1 cellular context compared by ENCODE assay signal in the genomic region with DNA sequence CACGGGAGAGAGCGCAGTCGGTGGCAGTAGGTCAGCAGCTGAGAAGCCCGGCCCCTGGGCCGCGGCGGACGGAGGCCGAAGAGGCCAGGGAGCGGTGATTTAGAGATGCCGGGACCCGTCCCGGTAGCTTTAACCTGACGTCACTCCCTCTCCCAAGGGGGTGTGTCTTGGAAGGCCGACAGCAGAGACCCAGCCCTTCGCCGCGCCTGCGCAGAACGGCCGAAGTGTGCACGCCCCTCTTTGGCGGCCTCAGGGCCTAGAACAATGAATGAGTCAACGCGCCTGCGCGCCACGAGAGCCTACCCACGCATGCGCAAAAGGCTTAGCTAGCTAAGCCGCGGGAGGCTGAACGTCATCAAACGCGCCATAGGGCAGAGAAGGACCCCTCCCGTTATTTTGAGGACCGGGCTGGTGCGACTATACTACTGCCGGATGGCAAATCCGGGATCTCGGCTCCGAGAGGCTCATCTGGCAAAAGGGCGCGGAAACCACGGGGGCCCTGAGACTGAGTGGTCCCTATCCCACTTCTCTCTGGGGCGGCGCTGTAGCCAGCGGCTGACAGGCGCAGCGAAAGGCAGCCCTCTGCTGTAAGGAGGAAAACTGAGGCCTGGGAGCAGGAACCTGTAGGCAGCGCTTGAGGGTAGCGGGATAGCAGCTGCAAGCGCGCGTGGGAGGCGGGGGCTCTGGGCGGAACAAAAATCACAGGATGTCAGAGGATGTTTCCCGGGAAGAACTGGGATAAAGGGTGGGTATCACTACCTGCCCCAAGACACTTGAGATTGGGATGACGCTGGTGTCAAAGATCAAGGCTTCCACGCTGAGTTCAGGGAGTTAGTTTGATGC.
A peak's percentile ranks its signal among the peaks of the same experiment; 100 is the strongest.
TF ChIP-seq lines count a peak whose summit lies in the region.

IRGQ (minus strand) TSS at position 136 of the 843 bp plus-strand sequence. CDS start 796 bp downstream, outside the sequence.
A gene with protein sequence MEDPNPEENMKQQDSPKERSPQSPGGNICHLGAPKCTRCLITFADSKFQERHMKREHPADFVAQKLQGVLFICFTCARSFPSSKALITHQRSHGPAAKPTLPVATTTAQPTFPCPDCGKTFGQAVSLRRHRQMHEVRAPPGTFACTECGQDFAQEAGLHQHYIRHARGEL (plus strand): TSS at position 597 of the 843 bp plus-strand sequence. CDS start 514 bp downstream, outside the sequence.

TF ChIP-seq in GM23338, 12 proteins besides CTCF, POLR2A, EP300 and RAD21:
- TF ChIP-seq, protein P1, sequence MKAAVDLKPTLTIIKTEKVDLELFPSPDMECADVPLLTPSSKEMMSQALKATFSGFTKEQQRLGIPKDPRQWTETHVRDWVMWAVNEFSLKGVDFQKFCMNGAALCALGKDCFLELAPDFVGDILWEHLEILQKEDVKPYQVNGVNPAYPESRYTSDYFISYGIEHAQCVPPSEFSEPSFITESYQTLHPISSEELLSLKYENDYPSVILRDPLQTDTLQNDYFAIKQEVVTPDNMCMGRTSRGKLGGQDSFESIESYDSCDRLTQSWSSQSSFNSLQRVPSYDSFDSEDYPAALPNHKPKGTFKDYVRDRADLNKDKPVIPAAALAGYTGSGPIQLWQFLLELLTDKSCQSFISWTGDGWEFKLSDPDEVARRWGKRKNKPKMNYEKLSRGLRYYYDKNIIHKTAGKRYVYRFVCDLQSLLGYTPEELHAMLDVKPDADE (IDR thresholded peaks at IDR 0.05) = peak; percentile 73
- peak; percentile 69 for TF ChIP-seq POLR2AphosphoS5 (IDR thresholded peaks at IDR 0.05; ENCODE audit: low read depth)
- TF ChIP-seq NANOG (IDR thresholded peaks at IDR 0.05; ENCODE audit: borderline replicate concordance) = no peak
- peak; percentile 98 for TF ChIP-seq CREB1 (CRISPR knock-in tag; IDR thresholded peaks at IDR 0.05; ENCODE audit: low read depth)
TF ChIP-seq in GM23338: peak in this region for 3.
